In the genomic region with DNA sequence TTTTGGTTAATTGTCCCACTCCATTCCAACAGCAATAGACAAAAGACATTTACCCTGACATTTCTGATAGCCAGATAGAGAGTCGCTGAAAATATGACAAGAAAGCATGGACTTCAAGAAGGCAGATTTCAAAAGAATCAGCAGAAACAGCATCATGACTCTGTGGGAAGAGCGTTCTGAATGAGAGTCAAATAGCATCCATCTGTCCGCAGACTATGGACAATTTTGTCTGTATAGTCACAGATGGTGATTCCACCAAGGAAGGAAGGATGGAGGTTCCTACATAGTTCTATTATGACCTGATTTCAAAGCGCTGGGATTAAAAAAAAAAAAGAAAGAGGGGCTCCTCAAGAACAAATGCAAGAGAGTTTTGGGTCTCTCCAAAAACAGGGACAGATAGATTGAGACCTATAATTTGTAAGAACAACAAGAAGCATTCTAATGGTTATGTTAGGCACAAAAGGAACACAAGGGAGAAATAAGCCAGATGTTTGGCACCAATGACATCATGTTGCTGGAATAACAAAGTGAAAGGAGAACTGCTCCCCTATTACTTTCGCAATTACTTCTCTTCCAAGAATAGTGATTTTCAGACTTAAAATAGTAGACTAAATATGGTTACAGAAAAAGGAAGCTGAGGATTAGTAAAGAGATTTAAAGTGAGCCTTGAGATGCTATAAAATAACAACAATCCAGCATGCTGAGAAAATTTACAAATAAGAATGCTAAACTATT, we compare ENCODE assay signal across 9 cellular contexts. TPM values are rescaled to one million over a fixed set of nuclear protein-coding genes. Genes with fewer than 3 reads are reported as not detected.
DNase-seq lines count a peak whose midpoint lies in the region; ATAC-seq, FAIRE-seq and TF ChIP-seq lines count a peak whose summit lies in the region.
"Had no signal": no experiment of that assay in that cellular context is flagged by ENCODE, and none has a peak within 500 bp of the region (broad histone marks: within the 10 kb centered on the region; RNA-seq: fewer than 3 reads in every experiment).

No MANE protein-coding gene starts in this region.

- no peaks in the 10 kb centered on the region for H3F3A ChIP-seq in neural progenitor cell (ENCODE audit: low read depth)

- H3K4me3 ChIP-seq in ascending aorta (peak overlapping the region in 1 of 2 donors; percentile 20), rectal smooth muscle tissue (ENCODE audit: low read length) (no peak overlapping the region), neural progenitor cell (no peak overlapping the region)
- H3K4me3 ChIP-seq: thyroid gland had no signal

- no peak overlapping the region for H3K27ac Mint-ChIP-seq in neural progenitor cell

- H3K4me1 ChIP-seq in ascending aorta (peaks cover 0 to 41% of the 10 kb centered on the region in 2 donors), rectal smooth muscle tissue (ENCODE audit: control insufficient read depth, insufficient read depth, low read length) (peaks cover 8% of the 10 kb centered on the region), neural progenitor cell (no peaks in the 10 kb centered on the region)

- H3K4me2 ChIP-seq in neural progenitor cell, result no peak overlapping the region

- H3K9ac ChIP-seq in rectal smooth muscle tissue (ENCODE audit: low read length) (no peak overlapping the region), neural progenitor cell (no peak overlapping the region)

- TF ChIP-seq POLR2A in GM12892 (IDR thresholded peaks at IDR 0.05; ENCODE audit: low read depth, low read length), result no peak

- H3K27me3 ChIP-seq in ascending aorta (no peaks in the 10 kb centered on the region), rectal smooth muscle tissue (ENCODE audit: control insufficient read depth, insufficient read depth, low read length) (no peaks in the 10 kb centered on the region), neural progenitor cell (no peaks in the 10 kb centered on the region)
- H3K27me3 ChIP-seq: thyroid gland had no signal

- H3K36me3 ChIP-seq in ascending aorta (no peaks in the 10 kb centered on the region), rectal smooth muscle tissue (ENCODE audit: control insufficient read depth, insufficient read depth, low read length) (no peaks in the 10 kb centered on the region), neural progenitor cell (no peaks in the 10 kb centered on the region)
- H3K36me3 ChIP-seq: thyroid gland had no signal

- H3K36me3 Mint-ChIP-seq in neural progenitor cell, result no peaks in the 10 kb centered on the region

- H3K4me3 Mint-ChIP-seq in neural progenitor cell, result no peak overlapping the region

- peak; percentile 82 for FAIRE-seq in GM12892 (lab: Jason Lieb, UNC)

- intact Hi-C loops in ascending aorta (cut with DNase I), result loop anchor here (2.0 kb wide), 1 partner anchor 25 kb away; no protein-coding TSS in a partner anchor

- H3K79me2 ChIP-seq in neural progenitor cell (ENCODE audit: low read depth), result no peaks in the 10 kb centered on the region

- peaks cover 10% of the 10 kb centered on the region for H3K4me1 Mint-ChIP-seq in neural progenitor cell

- no peaks in the 10 kb centered on the region for H3K27me3 Mint-ChIP-seq in neural progenitor cell (ENCODE audit: insufficient read depth, low read depth)

- TF ChIP-seq CTCF in ascending aorta (IDR thresholded peaks at IDR 0.05) (no peak), neural progenitor cell (IDR thresholded peaks at IDR 0.05) (no peak)

- no peaks in the 10 kb centered on the region for H3K9me3 ChIP-seq in ascending aorta
- H3K9me3 ChIP-seq in neural progenitor cell (ENCODE audit: low read depth), result no peaks in the 10 kb centered on the region
- H3K9me3 ChIP-seq: thyroid gland had no signal

- H2AFZ ChIP-seq in neural progenitor cell (replicated peaks), result no peak overlapping the region

- H3K27ac ChIP-seq in ascending aorta (peak overlapping the region; percentile 82 to 83), rectal smooth muscle tissue (ENCODE audit: low read depth, low read length) (peak overlapping the region; percentile 50), neural progenitor cell (no peak overlapping the region)
- H3K27ac ChIP-seq: thyroid gland had no signal

- no peaks in the 10 kb centered on the region for H3K9me3 Mint-ChIP-seq in neural progenitor cell

- no peaks in the 10 kb centered on the region for H4K20me1 ChIP-seq in neural progenitor cell (ENCODE audit: low read depth)

- DNase-seq in GM12892 (ENCODE audit: insufficient read length), result no peak
- DNase-seq in ascending aorta (ENCODE audit: low spot score in 2 of 2), result no peak
- DNase-seq in activated gamma-delta T cell treated with Interleukin-2 at 50 U/mL for 16 hours, result no peak
- no peak for DNase-seq in neural progenitor cell (ENCODE audit: low spot score)
- DNase-seq in activated naive CD4-positive, alpha-beta T cell treated with Interleukin-2 at 50 U/mL for 16 hours, result no peak
- DNase-seq: thyroid gland had no signal

- peak; percentile 52 for ATAC-seq in HG02938 (IDR thresholded peaks at IDR 0.05; ENCODE audit: unreplicated experiment)
- no peak for ATAC-seq in GM18907 (IDR thresholded peaks at IDR 0.05; ENCODE audit: unreplicated experiment)

RNA-seq across cellular contexts. Expression of a gene that starts 28.5 kb away (rescaled TPM):
- 31.5 TPM for polyA plus RNA-seq in GM12892 (2012; ENCODE audit: missing spikeins)
- total RNA-seq in ascending aorta (74.6 TPM), neural progenitor cell (ENCODE audit: low replicate concordance) (0.15 and 0.36 TPM in 2 replicates)

Comparison
In these comparisons a context has a peak if more than half of its experiments do, and no peak if none do; other contexts are left out.
1. RNA of a gene that starts 28.5 kb away (total RNA-seq): 74.6 TPM in ascending aorta (single experiment); 0.15 to 0.36 TPM in neural progenitor cell; every median in the first group is over 10 times any median in the second.